8 cellular contexts compared by ENCODE assay signal in the genomic region with DNA sequence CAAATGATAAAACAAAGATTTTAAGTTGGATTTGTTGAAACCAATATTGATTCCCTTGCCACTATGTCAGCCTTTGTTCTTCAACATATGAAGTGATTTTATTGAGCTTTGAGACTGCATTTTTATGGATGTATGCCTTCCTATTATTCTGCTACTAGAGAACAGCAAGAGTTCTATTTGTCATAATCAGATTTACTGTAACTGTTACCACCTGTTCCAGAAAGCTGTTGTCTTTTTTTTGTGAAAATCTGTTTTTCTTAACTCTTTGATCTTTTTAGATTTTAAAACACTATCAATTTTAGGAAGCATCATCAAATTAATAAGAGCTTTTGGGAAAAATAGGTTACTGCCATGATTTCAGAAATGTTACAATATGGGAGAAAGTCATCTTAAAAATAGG.
"Had no signal": no experiment of that assay in that cellular context is flagged by ENCODE, and none has a peak within 500 bp of the region (broad histone marks: within the 10 kb centered on the region; RNA-seq: fewer than 3 reads in every experiment).

No MANE protein-coding gene starts in this region.

- H3K4me2 ChIP-seq: KMS-11 had no signal

- H3K9ac ChIP-seq: KMS-11 had no signal

- H3K4me3 ChIP-seq: K562 had no signal

- FAIRE-seq: HepG2, HTR-8/SVneo, K562 had no signal

- H3K27ac ChIP-seq: HL-60, KMS-11 had no signal

- DNase-seq: IMR-90, KBM-7, KG1 had no signal

- ATAC-seq: HepG2, K562 had no signal
